Comparison of ENCODE assay signal across 1 cellular context in the genomic region with DNA sequence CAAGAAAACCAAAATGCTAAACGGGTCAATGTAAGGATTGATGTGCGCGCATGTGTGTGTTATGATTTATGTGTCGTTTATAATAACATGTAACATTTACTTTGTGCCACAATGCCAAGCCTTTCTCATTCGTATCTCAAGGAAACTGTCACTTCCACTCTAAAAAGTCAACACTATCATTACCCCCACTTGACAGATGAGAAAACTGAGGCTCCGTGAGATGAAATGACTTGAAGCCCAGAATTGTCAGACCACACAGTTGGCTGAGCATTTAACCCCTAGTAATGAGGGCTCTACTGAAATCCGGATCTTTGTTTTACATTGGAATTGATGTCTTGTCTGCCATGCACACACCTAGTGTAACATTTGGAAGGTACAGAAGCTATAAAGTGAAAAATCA.
A peak's percentile ranks its signal among the peaks of the same experiment; 100 is the strongest.
TF ChIP-seq lines count a peak whose summit lies in the region.

No MANE protein-coding gene starts in this region.

TF ChIP-seq in H1, 55 proteins besides CTCF, POLR2A, EP300 and RAD21:
- TF ChIP-seq KDM1A (IDR thresholded peaks at IDR 0.05; ENCODE audit: borderline replicate concordance, low read length) (peak; percentile 66; the same call in 1 of the 2 replicates), BRCA1 (IDR thresholded peaks at IDR 0.05; ENCODE audit: low read depth, low read length) (no peak)
